16 cellular contexts compared by ENCODE assay signal in the genomic region with DNA sequence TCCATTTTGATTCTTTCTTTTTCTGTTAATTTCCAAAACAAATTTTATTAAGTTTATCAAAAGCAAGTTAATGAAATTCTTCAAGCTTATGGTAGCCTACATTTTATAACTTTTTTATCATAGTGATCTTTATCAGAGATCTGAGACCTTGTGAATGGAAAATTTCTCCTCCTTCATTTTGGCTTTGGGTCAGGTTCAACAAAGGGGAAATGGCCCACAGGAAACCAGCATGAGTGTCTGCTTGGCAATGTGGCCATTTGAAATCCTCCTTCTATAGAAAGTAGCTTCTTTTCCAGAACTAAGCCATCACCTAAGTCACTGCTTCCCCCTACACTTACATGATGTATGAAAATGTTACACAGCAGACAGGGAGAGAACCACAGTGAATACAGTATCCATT. TPM values are rescaled to one million over a fixed set of nuclear protein-coding genes. Genes with fewer than 3 reads are reported as not detected.
A peak's percentile ranks its signal among the peaks of the same experiment; 100 is the strongest.
DNase-seq lines count a peak whose midpoint lies in the region; ATAC-seq, FAIRE-seq and TF ChIP-seq lines count a peak whose summit lies in the region.
"Had no signal": no experiment of that assay in that cellular context is flagged by ENCODE, and none has a peak within 500 bp of the region (broad histone marks: within the 10 kb centered on the region; RNA-seq: fewer than 3 reads in every experiment).

No MANE protein-coding gene starts in this region.

- peak; percentile 30 for DNase-seq in EH (ENCODE audit: low read depth)
- peak; percentile 41 for DNase-seq in adipocyte (ENCODE audit: low read depth)
- DNase-seq in spleen = no peak
- no peak for DNase-seq in activated naive CD8-positive, alpha-beta T cell treated with anti-CD3 and anti-CD28 coated beads, Interleukin-2, amount 50 U/mL, for 24 hours
- no peak for DNase-seq in GM12891 (ENCODE audit: insufficient read length, low spot score)
- DNase-seq in NCI-H187 treated with DMSO at 0.1 percent for 48 hours (lab: John Stamatoyannopoulos, UW) = no peak
- DNase-seq: activated CD8-positive, alpha-beta T cell treated with anti-CD3 and anti-CD28 coated beads, Interleukin-2, amount 10 ng/mL, durations not matched to agents 7 days and 5 days; activated gamma-delta T cell; EL; KG1; NK-92 treated with Interleukin-12 subunit alpha and Interleukin-12 subunit beta, amount 100 ng/mL, for 24 hours; SHP77; stimulated activated CD4-positive, alpha-beta T cell treated with anti-CD3 and anti-CD28 coated beads, Interleukin-2, amount 100 ng/mL, for 48 hours had no signal

- no peaks in the 10 kb centered on the region for H3K36me3 Mint-ChIP-seq in activated naive CD8-positive, alpha-beta T cell treated with anti-CD3 and anti-CD28 coated beads, Interleukin-2, amount 50 U/mL, for 24 hours (ENCODE audit: low read depth)

- intact Hi-C loops in spleen (cut with DNase I; ENCODE audit: low total_unique reads) = no loop called here

- H3K4me1 Mint-ChIP-seq in activated naive CD8-positive, alpha-beta T cell treated with anti-CD3 and anti-CD28 coated beads, Interleukin-2, amount 50 U/mL, for 24 hours = no peaks in the 10 kb centered on the region

- FAIRE-seq in GM12891 (lab: Jason Lieb, UNC) = no peak
- FAIRE-seq: GM19239 had no signal

- peaks cover 25% of the 10 kb centered on the region for H3K4me1 ChIP-seq in adipocyte (ENCODE audit: control insufficient read depth, insufficient read depth, low read length)
- peaks cover 0 to 36% (median 3%) of the 10 kb centered on the region in 3 donors for H3K4me1 ChIP-seq in gastroesophageal sphincter
- peaks cover 0 to 21% (median 6%) of the 10 kb centered on the region in 6 donors for H3K4me1 ChIP-seq in spleen

- H3K27me3 ChIP-seq in adipocyte (replicated peaks; ENCODE audit: control insufficient read depth, insufficient read depth, low read length) (no peaks in the 10 kb centered on the region), gastroesophageal sphincter (no peaks in the 10 kb centered on the region), spleen (replicated peaks in 1 of 7) (peaks cover 0 to 25% (median 0%) of the 10 kb centered on the region in 7 donors)

- no peak for TF ChIP-seq POLR2A in gastroesophageal sphincter (IDR thresholded peaks at IDR 0.05)
- TF ChIP-seq POLR2A in spleen (IDR thresholded peaks at IDR 0.05) = no peak
- TF ChIP-seq POLR2A in GM12891 (IDR thresholded peaks at IDR 0.05; ENCODE audit: low read depth, low read length) = no peak

- no peak overlapping the region for H3K9ac ChIP-seq in adipocyte (ENCODE audit: low read length)

- no peaks in the 10 kb centered on the region for H3K27me3 Mint-ChIP-seq in activated naive CD8-positive, alpha-beta T cell treated with anti-CD3 and anti-CD28 coated beads, Interleukin-2, amount 50 U/mL, for 24 hours

- peak overlapping the region; percentile 81 for H3K4me3 ChIP-seq in adipocyte (ENCODE audit: low read length)
- H3K4me3 ChIP-seq in gastroesophageal sphincter = peak overlapping the region; percentile 49 to 60
- H3K4me3 ChIP-seq in spleen = peak overlapping the region in 6 of 8 donors; percentile 28 to 69 (median 43)

- H3K36me3 ChIP-seq in adipocyte (ENCODE audit: control insufficient read depth, insufficient read depth, low read length, severe bottlenecking) (no peaks in the 10 kb centered on the region), gastroesophageal sphincter (no peaks in the 10 kb centered on the region), spleen (no peaks in the 10 kb centered on the region)

- ATAC-seq in gastroesophageal sphincter (no peak), HG02571 (IDR thresholded peaks at IDR 0.05; ENCODE audit: unreplicated experiment) (no peak)
- no peak for ATAC-seq in activated naive CD8-positive, alpha-beta T cell treated with anti-CD3 and anti-CD28 coated beads, Interleukin-2, amount 50 U/mL, for 24 hours
- ATAC-seq: activated CD8-positive, alpha-beta T cell treated with anti-CD3 and anti-CD28 coated beads, Interleukin-2, amount 10 ng/mL, durations not matched to agents 7 days and 5 days had no signal

- H3K4me3 Mint-ChIP-seq in activated naive CD8-positive, alpha-beta T cell treated with anti-CD3 and anti-CD28 coated beads, Interleukin-2, amount 50 U/mL, for 24 hours = no peak overlapping the region
- H3K4me3 Mint-ChIP-seq: activated CD8-positive, alpha-beta T cell treated with anti-CD3 and anti-CD28 coated beads, Interleukin-2, amount 10 ng/mL, durations not matched to agents 7 days and 5 days had no signal

- TF ChIP-seq EP300 in gastroesophageal sphincter (IDR thresholded peaks at IDR 0.05) = no peak

- H3K27ac ChIP-seq in gastroesophageal sphincter = peak overlapping the region in 2 of 4 donors; percentile 91 to 93
- H3K27ac ChIP-seq in spleen = peak overlapping the region in 1 of 8 donors; percentile 92

- TF ChIP-seq CTCF in gastroesophageal sphincter (IDR thresholded peaks at IDR 0.05) (no peak), spleen (IDR thresholded peaks at IDR 0.05 in 8 of 11, conservative IDR thresholded peaks at IDR 0.05 in 3 of 11) (no peak)

- H3K9me3 ChIP-seq in adipocyte (ENCODE audit: control insufficient read depth, low read length) = no peaks in the 10 kb centered on the region
- H3K9me3 ChIP-seq in gastroesophageal sphincter = no peaks in the 10 kb centered on the region
- H3K9me3 ChIP-seq in spleen = no peaks in the 10 kb centered on the region

- H3K9me3 Mint-ChIP-seq in activated naive CD8-positive, alpha-beta T cell treated with anti-CD3 and anti-CD28 coated beads, Interleukin-2, amount 50 U/mL, for 24 hours = peaks cover 3% of the 10 kb centered on the region

- no peak overlapping the region for H3K27ac Mint-ChIP-seq in activated naive CD8-positive, alpha-beta T cell treated with anti-CD3 and anti-CD28 coated beads, Interleukin-2, amount 50 U/mL, for 24 hours
- H3K27ac Mint-ChIP-seq: activated CD8-positive, alpha-beta T cell treated with anti-CD3 and anti-CD28 coated beads, Interleukin-2, amount 10 ng/mL, durations not matched to agents 7 days and 5 days had no signal

TF ChIP-seq in GM12891, 5 proteins besides CTCF, POLR2A, EP300 and RAD21:
- TF ChIP-seq POLR2AphosphoS5 (IDR thresholded peaks at IDR 0.05; ENCODE audit: low read depth, low read length) = no peak
- TF ChIP-seq POU2F2 (IDR thresholded peaks at IDR 0.05; ENCODE audit: low read depth, low read length) = no peak
- no peak for TF ChIP-seq TAF1 (IDR thresholded peaks at IDR 0.05; ENCODE audit: low read depth, low read length)
- no peak for TF ChIP-seq SPI1 (IDR thresholded peaks at IDR 0.05; ENCODE audit: low read depth, low read length)
- TF ChIP-seq PAX5 (IDR thresholded peaks at IDR 0.05; ENCODE audit: insufficient read depth, low read length, severe bottlenecking) = no peak

RNA-seq across cellular contexts. Expression of a gene that starts 1.6 kb away (rescaled TPM):
- 10 to 100 TPM; 12.5 to 12.9 (median 12.7) TPM for total RNA-seq in gastroesophageal sphincter
- total RNA-seq in spleen = 10 to 100 TPM in 6 of 7 donors, 1 to 10 TPM in 1; 8.3 to 26.3 (median 21.2) TPM
- 10 to 100 TPM in 1 of 3 donors, 1 to 10 TPM in 2; 5.5 to 11.1 (median 9.0) TPM for polyA plus RNA-seq in spleen
- polyA plus RNA-seq in GM12891 (2012; ENCODE audit: low read depth, missing spikeins) = not detected
- total RNA-seq: activated CD8-positive, alpha-beta T cell treated with anti-CD3 and anti-CD28 coated beads, Interleukin-2, amount 10 ng/mL, durations not matched to agents 7 days and 5 days had no signal

Comparison
In these comparisons a context has a peak if more than half of its experiments do, and no peak if none do; other contexts are left out.
1. DNase-seq: peak in EH (single experiment) and adipocyte (single experiment); none in spleen (single experiment), activated naive CD8-positive, alpha-beta T cell treated with anti-CD3 and anti-CD28 coated beads, Interleukin-2, amount 50 U/mL, for 24 hours (single experiment), GM12891 (single experiment) and NCI-H187 treated with DMSO at 0.1 percent for 48 hours (single experiment).
2. Peak in every context shown above with its lines, with median percentiles within 50 percentile points of each other: H3K4me3 ChIP-seq.